13 cellular contexts compared by ENCODE assay signal in the genomic region with DNA sequence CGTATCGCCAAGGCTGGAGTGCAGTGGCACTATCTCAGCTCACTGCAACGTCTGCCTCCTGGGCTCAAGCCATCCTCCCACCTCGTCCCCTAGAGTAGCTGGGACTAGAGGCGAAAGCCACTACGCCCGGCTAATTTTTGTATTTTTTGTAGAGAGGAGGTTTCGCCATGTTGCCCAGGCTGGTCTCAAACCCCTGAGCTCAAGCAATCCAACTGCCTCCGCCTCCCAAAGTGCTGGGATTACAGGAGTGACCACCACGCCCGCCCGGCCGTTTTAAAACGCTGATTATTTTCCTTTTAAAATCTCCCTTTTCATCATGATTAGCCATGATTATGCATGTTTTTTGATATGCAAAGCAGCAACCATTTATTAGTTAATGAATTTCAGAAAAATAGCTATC. TPM values are rescaled to one million over a fixed set of nuclear protein-coding genes. Genes with fewer than 3 reads are reported as not detected.
DNase-seq lines count a peak whose midpoint lies in the region; ATAC-seq, FAIRE-seq and TF ChIP-seq lines count a peak whose summit lies in the region.
"Had no signal": no experiment of that assay in that cellular context is flagged by ENCODE, and none has a peak within 500 bp of the region (broad histone marks: within the 10 kb centered on the region; RNA-seq: fewer than 3 reads in every experiment).

No MANE protein-coding gene starts in this region.

- H3K27me3 Mint-ChIP-seq in CD4-positive, CD25-positive, alpha-beta regulatory T cell: peaks cover 10% of the 10 kb centered on the region
- no peaks in the 10 kb centered on the region for H3K27me3 Mint-ChIP-seq in naive B cell
- H3K27me3 Mint-ChIP-seq: dendritic cell treated with granulocyte-macrophage colony-stimulating factor and Interleukin-4, amounts not matched to agents 40 ng/mL and 50 ng/mL, for 4 days had no signal

- peaks cover 18 to 51% (median 31%) of the 10 kb centered on the region in 4 donors for H3K4me1 Mint-ChIP-seq in CD4-positive, CD25-positive, alpha-beta regulatory T cell
- H3K4me1 Mint-ChIP-seq in naive B cell: peaks cover 26 to 33% (median 28%) of the 10 kb centered on the region in 3 donors

- POLR2A ChIA-PET in K562 (lab: Yijun Ruan, JAX): interaction anchor here (0.6 to 1.8 kb wide), 5 partner anchors 18 to 523 kb away, joined by 3 to 11 read pairs (median 5); no protein-coding TSS in a partner anchor

- no peak for TF ChIP-seq EP300 in K562 (IDR thresholded peaks at IDR 0.05; ENCODE audit: low read length)

- FAIRE-seq in K562 (lab: Jason Lieb, UNC): peak; percentile 15
- FAIRE-seq: kidney, small intestine had no signal

- WGBS in K562 (ENCODE audit: insufficient coverage, low coverage, missing lambda C conversion rate): 18% methylated on average over 14 of the region's 14 CpGs

- CTCF ChIA-PET in K562 (lab: Yijun Ruan, JAX; ENCODE audit: low intra/inter-chr PET ratio): no interaction called here

- H3K4me2 ChIP-seq in K562 (ENCODE audit: insufficient read depth, low read length): peak overlapping the region; percentile 84

- H2AFZ ChIP-seq in K562 (ENCODE audit: low read depth, low read length): peak overlapping the region; percentile 82

- in situ Hi-C loops in K562 (cut with MboI): no loop called here

- H3K36me3 Mint-ChIP-seq in CD4-positive, CD25-positive, alpha-beta regulatory T cell: peaks cover 9% of the 10 kb centered on the region
- H3K36me3 Mint-ChIP-seq in naive B cell: peaks cover 0 to 4% of the 10 kb centered on the region in 2 donors

- intact Hi-C loops in K562 (cut with micrococcal nuclease): loop anchor here (5.0 to 10.0 kb wide), 4 partner anchors 63 to 456 kb away; no protein-coding TSS in a partner anchor

- no TSS peak for BruUV-seq in K562 (replicated peaks; lab: Mats Ljungman, UMichigan)

- H3K27ac Mint-ChIP-seq in CD4-positive, CD25-positive, alpha-beta regulatory T cell: peak overlapping the region in 1 of 3 donors; percentile 64
- peak overlapping the region in 1 of 6 donors; percentile 39 for H3K27ac Mint-ChIP-seq in naive B cell

- no peak for DNase-seq in CD4-positive, CD25-positive, alpha-beta regulatory T cell
- peak in 49 of 76 experiments; percentile 1 to 61 (median 12) for DNase-seq in HUDEP-2 (lab: John Stamatoyannopoulos, UW; ENCODE audit: unreplicated experiment in 76 of 76)
- peak in 1 of 4 experiments; percentile 43 for DNase-seq in K562 (ENCODE audit: extremely low read depth in 1 of 4, low spot score in 3 of 4)
- DNase-seq in naive B cell: no peak
- no peak for DNase-seq in AG08396 (ENCODE audit: low spot score)
- no peak for DNase-seq in A172 (ENCODE audit: low spot score)
- DNase-seq: kidney; MG63; small intestine; stimulated activated naive CD4-positive, alpha-beta T cell had no signal

- H3K79me2 ChIP-seq in K562 (ENCODE audit: control insufficient read depth, insufficient read depth, low read length): peaks cover 33% of the 10 kb centered on the region

- TF ChIP-seq POLR2A in K562 (conservative IDR thresholded peaks at IDR 0.05): no peak

- no peak for ATAC-seq in CD4-positive, CD25-positive, alpha-beta regulatory T cell (ENCODE audit: low read depth in 2 of 2)
- ATAC-seq in K562: 0 out of 3 replicates have a peak, but pooled peaks have one; percentile 3
- no peak for ATAC-seq in naive B cell (ENCODE audit: low read depth in 2 of 2)
- no peak for ATAC-seq in GM18907 (IDR thresholded peaks at IDR 0.05; ENCODE audit: unreplicated experiment)
- no peak for ATAC-seq in GM19328 (IDR thresholded peaks at IDR 0.05; ENCODE audit: unreplicated experiment)

- H3K27ac ChIP-seq in CD4-positive, CD25-positive, alpha-beta regulatory T cell (ENCODE audit: insufficient read depth, low read length, poor library complexity, severe bottlenecking): no peak overlapping the region
- peak overlapping the region; percentile 98; the same call in 1 of the 3 replicates for H3K27ac ChIP-seq in K562 (ENCODE audit: extremely low read depth, low read depth, low read length)

- TF ChIP-seq RAD21 in K562 (CRISPR knock-in tag; conservative IDR thresholded peaks at IDR 0.05 in 1 of 2, IDR thresholded peaks at IDR 0.05 in 1 of 2): no peak

- H3K9ac ChIP-seq in K562 (ENCODE audit: insufficient read depth in 1 of 2, low read depth in 2 of 2, low read length in 2 of 2): peak overlapping the region; percentile 84 to 96

- no peaks in the 10 kb centered on the region for H3K36me3 ChIP-seq in CD4-positive, CD25-positive, alpha-beta regulatory T cell (ENCODE audit: control insufficient read depth, insufficient read depth, low read length)
- no peaks in the 10 kb centered on the region for H3K36me3 ChIP-seq in K562 (ENCODE audit: control insufficient read depth, insufficient read depth, low read length)
- H3K36me3 ChIP-seq: MG63 had no signal

- H3K9me3 ChIP-seq in CD4-positive, CD25-positive, alpha-beta regulatory T cell (ENCODE audit: control insufficient read depth in 2 of 2, low read length in 2 of 2): no peaks in the 10 kb centered on the region
- H3K9me3 ChIP-seq in K562 (replicated peaks; ENCODE audit: control insufficient read depth, insufficient read depth, low read depth, low read length): no peaks in the 10 kb centered on the region
- H3K9me3 ChIP-seq: MG63 had no signal

- H3K4me3 ChIP-seq in CD4-positive, CD25-positive, alpha-beta regulatory T cell (ENCODE audit: low read depth, low read length): peak overlapping the region; percentile 88
- H3K4me3 ChIP-seq in K562: peak overlapping the region; percentile 63; the same call in 1 of the 2 replicates

- H3K9me3 Mint-ChIP-seq in CD4-positive, CD25-positive, alpha-beta regulatory T cell: peaks cover 0 to 2% (median 0%) of the 10 kb centered on the region in 7 donors
- no peaks in the 10 kb centered on the region for H3K9me3 Mint-ChIP-seq in naive B cell
- H3K9me3 Mint-ChIP-seq: dendritic cell treated with granulocyte-macrophage colony-stimulating factor and Interleukin-4, amounts not matched to agents 40 ng/mL and 50 ng/mL, for 4 days had no signal

- H3K27me3 ChIP-seq in CD4-positive, CD25-positive, alpha-beta regulatory T cell (ENCODE audit: control insufficient read depth, insufficient read depth, low read length): no peaks in the 10 kb centered on the region
- H3K27me3 ChIP-seq in K562 (ENCODE audit: control insufficient read depth in 2 of 2, insufficient read depth in 2 of 2, low read length in 2 of 2): no peaks in the 10 kb centered on the region
- H3K27me3 ChIP-seq: MG63 had no signal

- H3K4me3 Mint-ChIP-seq in CD4-positive, CD25-positive, alpha-beta regulatory T cell: peak overlapping the region; percentile 61 to 99 (median 84)
- H3K4me3 Mint-ChIP-seq in naive B cell: peak overlapping the region in 5 of 8 donors; percentile 20 to 98 (median 71)

- H3K9me1 ChIP-seq in K562 (ENCODE audit: control insufficient read depth, insufficient read depth, low read length): no peaks in the 10 kb centered on the region

- TF ChIP-seq CTCF in K562 (IDR thresholded peaks at IDR 0.05 in 2 of 3, conservative IDR thresholded peaks at IDR 0.05 in 1 of 3; ENCODE audit: insufficient read depth in 2 of 3, low read depth in 1 of 3, low read length in 3 of 3): no peak

- peaks cover 3% of the 10 kb centered on the region; the same call in 1 of the 2 replicates for H4K20me1 ChIP-seq in K562 (replicated peaks; ENCODE audit: control insufficient read depth, insufficient read depth, low read length)

- H3K4me1 ChIP-seq in CD4-positive, CD25-positive, alpha-beta regulatory T cell (ENCODE audit: control insufficient read depth, insufficient read depth, low read length, poor library complexity, severe bottlenecking): peaks cover 37% of the 10 kb centered on the region
- H3K4me1 ChIP-seq in K562 (replicated peaks in 1 of 2; ENCODE audit: control insufficient read depth in 2 of 2, insufficient read depth in 2 of 2, low read length in 2 of 2): peaks cover 12 to 28% of the 10 kb centered on the region in 2 experiments

TF ChIP-seq in K562, 482 proteins besides CTCF, POLR2A, EP300 and RAD21 (continues in another document):
- TF ChIP-seq, protein P1, sequence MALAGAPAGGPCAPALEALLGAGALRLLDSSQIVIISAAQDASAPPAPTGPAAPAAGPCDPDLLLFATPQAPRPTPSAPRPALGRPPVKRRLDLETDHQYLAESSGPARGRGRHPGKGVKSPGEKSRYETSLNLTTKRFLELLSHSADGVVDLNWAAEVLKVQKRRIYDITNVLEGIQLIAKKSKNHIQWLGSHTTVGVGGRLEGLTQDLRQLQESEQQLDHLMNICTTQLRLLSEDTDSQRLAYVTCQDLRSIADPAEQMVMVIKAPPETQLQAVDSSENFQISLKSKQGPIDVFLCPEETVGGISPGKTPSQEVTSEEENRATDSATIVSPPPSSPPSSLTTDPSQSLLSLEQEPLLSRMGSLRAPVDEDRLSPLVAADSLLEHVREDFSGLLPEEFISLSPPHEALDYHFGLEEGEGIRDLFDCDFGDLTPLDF (CRISPR knock-in tag; IDR thresholded peaks at IDR 0.05): no peak
- no peak for TF ChIP-seq U2AF2 (optimal IDR thresholded peaks at IDR 0.05; ENCODE audit: low read depth, low read length)
- 0 out of 2 replicates have a peak, but pooled peaks have one; percentile 23 for TF ChIP-seq SMAD4 (CRISPR knock-in tag; conservative IDR thresholded peaks at IDR 0.05)
- TF ChIP-seq CREM (IDR thresholded peaks at IDR 0.05; ENCODE audit: low read depth): peak; percentile 36; the same call in 1 of the 2 replicates
- no peak for TF ChIP-seq MEIS2 (IDR thresholded peaks at IDR 0.05; ENCODE audit: partially characterized antibody)

RNA-seq across cellular contexts. Expression of a gene that starts 2.2 kb away (rescaled TPM):
- 21.4 TPM for total RNA-seq in CD4-positive, CD25-positive, alpha-beta regulatory T cell
- polyA plus RNA-seq in CD4-positive, CD25-positive, alpha-beta regulatory T cell: 10 to 100 TPM in 2 of 4 donors, 1 to 10 TPM in 2; 6.3 to 10.5 (median 9.3) TPM
- 5.2 and 25.3 TPM in 2 replicates for total RNA-seq in K562 (2011; cell fraction: chromatin; rRNA removed; ENCODE audit: low replicate concordance)
- 2.7 and 4.3 TPM in 2 replicates for total RNA-seq in K562 (2011; cell fraction: nucleolus; rRNA removed)
- total RNA-seq in K562 (2011; cell fraction: nucleoplasm; rRNA removed): 5.8 and 7.4 TPM in 2 replicates
- total RNA-seq in K562 (2014; rRNA removed) (5.9 and 7.7 TPM in 2 replicates), K562 (2014; rRNA removed; fragmentation: Illumina TruSeq; extraction: Trizol) (12.6 and 14.9 TPM in 2 replicates), K562 (2015; rRNA removed; fragmentation: Illumina TruSeq; extraction: Trizol) (11.2 and 12.6 TPM in 2 replicates), K562 (2021) (7.6 and 8.7 TPM in 2 replicates)
- polyA plus RNA-seq in K562 (2011; rRNA removed) (6.0 and 8.8 TPM in 2 replicates), K562 (2014; fragmentation: Illumina TruSeq; extraction: Trizol) (7.3 and 7.6 TPM in 2 replicates), K562 (2014; fragmentation: Nextera tagmentation; extraction: Ambion mirVana) (1 to 10 TPM; 2.7 to 3.3 TPM), K562 (2014; rRNA removed) (4.0 and 4.4 TPM in 2 replicates), naive B cell (ENCODE audit: low read depth in 6 of 6) (1 to 10 TPM; 1.7 to 7.8 (median 5.9) TPM)
- polyA plus RNA-seq in K562 (2011; cell fraction: cytosol; rRNA removed): 1.1 and 2.3 TPM in 2 replicates
- polyA plus RNA-seq in K562 (2011; cell fraction: nucleus; rRNA removed): 2.0 and 2.2 TPM in 2 replicates
- 4.8 and 8.2 TPM in 2 replicates for polyA plus RNA-seq in K562 (2012)
- polyA minus RNA-seq in K562 (2011; rRNA and poly(A)+ RNA removed): 22.4 and 23.4 TPM in 2 replicates
- 9.2 and 10.0 TPM in 2 replicates for polyA minus RNA-seq in K562 (2011; cell fraction: cytosol; rRNA and poly(A)+ RNA removed)
- 5.4 and 12.2 TPM in 2 replicates for polyA minus RNA-seq in K562 (2011; cell fraction: nucleus; rRNA and poly(A)+ RNA removed)
- total RNA-seq in A172 (2014; rRNA removed; shearing (Covaris generic)): 2.7 and 3.0 TPM in 2 replicates

Comparison
In these comparisons a context has a peak if more than half of its experiments do, and no peak if none do; other contexts are left out.
1. DNase-seq: peak in HUDEP-2 (49 of 76); none in CD4-positive, CD25-positive, alpha-beta regulatory T cell (0 of 3), naive B cell (single experiment), AG08396 (single experiment) and A172 (single experiment).